Comparison of ENCODE assay signal across 1 cellular context in the genomic region with DNA sequence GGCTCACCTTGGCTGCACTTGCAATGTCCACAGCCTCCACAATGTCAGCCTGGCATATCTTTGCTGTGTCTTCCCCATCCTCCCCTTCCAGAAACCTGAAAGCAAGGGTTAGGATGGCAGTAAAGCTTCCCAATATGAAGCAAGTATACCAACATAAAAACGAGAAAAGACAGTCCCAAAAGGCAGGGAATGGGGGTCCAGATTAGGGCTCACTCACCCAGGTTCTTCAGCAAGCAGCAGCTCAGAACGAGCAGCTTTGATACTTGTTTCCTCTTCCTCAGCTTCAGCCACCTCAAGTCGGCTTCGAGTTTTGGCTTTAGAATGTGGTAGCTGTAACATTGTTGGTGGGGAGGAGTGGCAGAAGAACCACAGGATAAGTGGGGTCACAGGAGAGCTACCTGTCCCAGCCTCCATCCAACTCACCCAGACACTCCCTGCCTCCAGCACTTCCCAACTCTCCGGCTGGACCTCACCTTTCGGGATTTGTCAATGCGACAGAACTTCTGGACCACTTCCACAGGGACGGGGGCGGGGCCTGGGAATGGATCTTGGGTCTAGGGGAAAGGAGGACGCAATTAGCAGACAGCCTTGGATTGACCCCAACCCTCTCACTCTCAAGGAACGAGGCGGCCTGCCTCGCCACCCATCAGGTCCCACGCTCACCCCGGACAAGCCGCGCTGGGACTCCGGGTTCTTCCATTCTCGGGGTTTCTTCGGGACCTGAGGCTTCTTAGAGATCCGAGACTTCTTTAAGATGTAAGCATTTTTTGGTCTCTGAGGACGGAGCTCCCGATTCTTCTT.
TF ChIP-seq lines count a peak whose summit lies in the region.

No MANE protein-coding gene starts in this region.

TF ChIP-seq in HEK293, 187 proteins besides CTCF, POLR2A, EP300 and RAD21 (continued from another document):
- TF ChIP-seq, protein P1, sequence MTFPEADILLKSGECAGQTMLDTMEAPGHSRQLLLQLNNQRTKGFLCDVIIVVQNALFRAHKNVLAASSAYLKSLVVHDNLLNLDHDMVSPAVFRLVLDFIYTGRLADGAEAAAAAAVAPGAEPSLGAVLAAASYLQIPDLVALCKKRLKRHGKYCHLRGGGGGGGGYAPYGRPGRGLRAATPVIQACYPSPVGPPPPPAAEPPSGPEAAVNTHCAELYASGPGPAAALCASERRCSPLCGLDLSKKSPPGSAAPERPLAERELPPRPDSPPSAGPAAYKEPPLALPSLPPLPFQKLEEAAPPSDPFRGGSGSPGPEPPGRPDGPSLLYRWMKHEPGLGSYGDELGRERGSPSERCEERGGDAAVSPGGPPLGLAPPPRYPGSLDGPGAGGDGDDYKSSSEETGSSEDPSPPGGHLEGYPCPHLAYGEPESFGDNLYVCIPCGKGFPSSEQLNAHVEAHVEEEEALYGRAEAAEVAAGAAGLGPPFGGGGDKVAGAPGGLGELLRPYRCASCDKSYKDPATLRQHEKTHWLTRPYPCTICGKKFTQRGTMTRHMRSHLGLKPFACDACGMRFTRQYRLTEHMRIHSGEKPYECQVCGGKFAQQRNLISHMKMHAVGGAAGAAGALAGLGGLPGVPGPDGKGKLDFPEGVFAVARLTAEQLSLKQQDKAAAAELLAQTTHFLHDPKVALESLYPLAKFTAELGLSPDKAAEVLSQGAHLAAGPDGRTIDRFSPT (tag by site-specific recombination; IDR thresholded peaks at IDR 0.05), result no peak
- TF ChIP-seq ZEB2 (tag by site-specific recombination; IDR thresholded peaks at IDR 0.05) (no peak), ZNF76 (tag by site-specific recombination; IDR thresholded peaks at IDR 0.05; ENCODE audit: borderline replicate concordance, low read depth) (no peak), ZBTB26 (tag by site-specific recombination; optimal IDR thresholded peaks at IDR 0.05) (no peak), PRDM2 (tag by site-specific recombination; IDR thresholded peaks at IDR 0.05; ENCODE audit: borderline replicate concordance) (no peak)
